Comparison of ENCODE assay signal across 7 cellular contexts in genomic region chr3:197631989-197632388, GRCh38.
DNase-seq lines count a peak whose midpoint lies in the region; ATAC-seq and TF ChIP-seq lines count a peak whose summit lies in the region.
"Not testable (repeated sequence)": the region's sequence is repeated elsewhere in the genome, so short reads cannot be mapped to it uniquely, and the experiment has no call there.

No MANE protein-coding gene starts in this region.

- ATAC-seq in CD4-positive, alpha-beta T cell (ENCODE audit: poor library complexity); activated CD4-positive, alpha-beta T cell treated with anti-CD3 and anti-CD28 coated beads for 36 hours: not testable (repeated sequence)

- not testable (repeated sequence) for H3K27ac ChIP-seq in CD4-positive, alpha-beta T cell (ENCODE audit: low read depth, low read length); H9 (ENCODE audit: insufficient read length, low read depth, low read length); OCI-LY7 (ENCODE audit: low read depth, low read length, poor library complexity, severe bottlenecking); brain microvascular endothelial cell; osteoblast (ENCODE audit: low read depth, low read length)

- H3T11ph ChIP-seq in H9 (ENCODE audit: low read length) = not testable (repeated sequence)

- CTCF ChIA-PET in CD4-positive, alpha-beta T cell (lab: Charles Lee); OCI-LY7 (lab: Charles Lee; ENCODE audit: unreplicated experiment): not testable (repeated sequence)
- CTCF ChIA-PET in activated CD4-positive, alpha-beta T cell treated with anti-CD3 and anti-CD28 coated beads for 36 hours (lab: Charles Lee) = interaction anchor here (1.1 to 1.3 kb wide), 2 partner anchors 16 to 34 kb away, joined by 3 to 9 read pairs; no protein-coding TSS in a partner anchor

- not testable (repeated sequence) for H3K79me2 ChIP-seq in H9 (ENCODE audit: insufficient read depth, low read length); OCI-LY7 (ENCODE audit: insufficient read depth, low read depth, low read length); osteoblast (ENCODE audit: insufficient read depth, low read length)

- not testable (repeated sequence) for H4K91ac ChIP-seq in H9 (ENCODE audit: insufficient read length, low read depth, low read length)

- H3K4ac ChIP-seq in H9 (ENCODE audit: low read depth, low read length) = not testable (repeated sequence)

- not testable (repeated sequence) for H3K27ac Mint-ChIP-seq in CD4-positive, alpha-beta T cell; H9; activated CD4-positive, alpha-beta T cell treated with anti-CD3 and anti-CD28 coated beads for 36 hours; glutamatergic neuron (ENCODE audit: unreplicated experiment)

- H2BK120ac ChIP-seq in H9 (ENCODE audit: low read depth, low read length, poor library complexity, severe bottlenecking) = not testable (repeated sequence)

- not testable (repeated sequence) for H4K20me1 ChIP-seq in H9 (ENCODE audit: control insufficient read depth, insufficient read depth, insufficient read length); OCI-LY7 (ENCODE audit: insufficient read depth, low read length); osteoblast (ENCODE audit: insufficient read depth, low read length)

- H4K5ac ChIP-seq in H9 (ENCODE audit: insufficient read length, low read depth, low read length) = not testable (repeated sequence)

- not testable (repeated sequence) for H2BK15ac ChIP-seq in H9 (ENCODE audit: low read depth, low read length)

- not testable (repeated sequence) for H3K9me3 ChIP-seq in CD4-positive, alpha-beta T cell (ENCODE audit: control insufficient read depth, low read length); H9 (ENCODE audit: control insufficient read depth, low read depth, low read length); OCI-LY7 (ENCODE audit: low read length); osteoblast (ENCODE audit: low read depth, low read length)

- H3K23me2 ChIP-seq in H9 (ENCODE audit: insufficient read length, low read depth, low read length, poor library complexity, severe bottlenecking) = not testable (repeated sequence)

- not testable (repeated sequence) for H3K27me3 Mint-ChIP-seq in CD4-positive, alpha-beta T cell; H9 (ENCODE audit: low read depth); activated CD4-positive, alpha-beta T cell treated with anti-CD3 and anti-CD28 coated beads for 36 hours; glutamatergic neuron (ENCODE audit: unreplicated experiment)

- H2BK5ac ChIP-seq in H9 (ENCODE audit: insufficient read length, low read length) = not testable (repeated sequence)

- DNase-seq in CD4-positive, alpha-beta T cell = peak in 2 of 10 experiments; percentile 6 to 11
- not testable (repeated sequence) for DNase-seq in H9; OCI-LY7 (ENCODE audit: low spot score); brain microvascular endothelial cell; glutamatergic neuron; osteoblast (ENCODE audit: insufficient read length, low spot score, missing footprints)
- DNase-seq in activated CD4-positive, alpha-beta T cell treated with anti-CD3 and anti-CD28 coated beads for 36 hours = peak; percentile 17

- not testable (repeated sequence) for H3K27me3 ChIP-seq in CD4-positive, alpha-beta T cell (ENCODE audit: control insufficient read depth, insufficient read depth, low read length); H9 (ENCODE audit: insufficient read depth, low read length); brain microvascular endothelial cell (replicated peaks); osteoblast (ENCODE audit: insufficient read depth, low read length)

- H3K56ac ChIP-seq in H9 (ENCODE audit: insufficient read length, low read depth, low read length) = not testable (repeated sequence)

- intact Hi-C loops in CD4-positive, alpha-beta T cell (cut with DNase I, micrococcal nuclease) = loop anchor here (1.0 to 2.0 kb wide), 2 partner anchors 33 kb away; no protein-coding TSS in a partner anchor
- intact Hi-C loops in OCI-LY7 (cut with micrococcal nuclease; ENCODE audit: unreplicated experiment) = not testable (repeated sequence)
- intact Hi-C loops in activated CD4-positive, alpha-beta T cell treated with anti-CD3 and anti-CD28 coated beads for 36 hours (cut with DNase I, micrococcal nuclease) = loop anchor here (1.0 to 2.0 kb wide), 2 partner anchors 33 kb away; no protein-coding TSS in a partner anchor

- in situ Hi-C loops in brain microvascular endothelial cell (cut with HindIII; ENCODE audit: low pct_ligation_motif_present, low sequenced_read_pairs) = not testable (repeated sequence)

- peak overlapping the region; percentile 68 for H3K4me3 Mint-ChIP-seq in CD4-positive, alpha-beta T cell
- not testable (repeated sequence) for H3K4me3 Mint-ChIP-seq in H9; activated CD4-positive, alpha-beta T cell treated with anti-CD3 and anti-CD28 coated beads for 36 hours; glutamatergic neuron (ENCODE audit: unreplicated experiment)

- H3K9me3 Mint-ChIP-seq in CD4-positive, alpha-beta T cell; H9; activated CD4-positive, alpha-beta T cell treated with anti-CD3 and anti-CD28 coated beads for 36 hours (ENCODE audit: low read depth); glutamatergic neuron (ENCODE audit: unreplicated experiment): not testable (repeated sequence)

- not testable (repeated sequence) for H4K8ac ChIP-seq in H9 (replicated peaks; ENCODE audit: insufficient read length, low read depth, low read length)

- peak; percentile 33 for TF ChIP-seq CTCF in CD4-positive, alpha-beta T cell (IDR thresholded peaks at IDR 0.05)
- TF ChIP-seq CTCF in H9 (conservative IDR thresholded peaks at IDR 0.05) (peak; percentile 33; the same call in 1 of the 3 replicates), OCI-LY7 (conservative IDR thresholded peaks at IDR 0.05; ENCODE audit: low read length) (peak; percentile 22; the same call in 1 of the 2 replicates), brain microvascular endothelial cell (IDR thresholded peaks at IDR 0.05; ENCODE audit: low read depth, low read length, missing control alignments) (peak; percentile 52), glutamatergic neuron (IDR thresholded peaks at IDR 0.05; ENCODE audit: partially characterized antibody, unreplicated experiment) (peak; percentile 9), osteoblast (IDR thresholded peaks at IDR 0.05; ENCODE audit: extremely low read depth, low read depth, low read length) (peak; percentile 32)

- not testable (repeated sequence) for H3K9me2 ChIP-seq in OCI-LY7 (ENCODE audit: insufficient read depth, low read length)

- not testable (repeated sequence) for BruUV-seq in OCI-LY7 (replicated peaks; lab: Mats Ljungman, UMichigan)

- not testable (repeated sequence) for H3K4me2 ChIP-seq in H9 (ENCODE audit: insufficient read depth, insufficient read length, low read length); OCI-LY7 (ENCODE audit: low read length); osteoblast (ENCODE audit: insufficient read depth, low read length)

- not testable (repeated sequence) for H2AK5ac ChIP-seq in H9 (ENCODE audit: insufficient read length, low read length)

- H3K4me1 Mint-ChIP-seq in CD4-positive, alpha-beta T cell (ENCODE audit: low read depth); H9; activated CD4-positive, alpha-beta T cell treated with anti-CD3 and anti-CD28 coated beads for 36 hours; glutamatergic neuron (ENCODE audit: low read depth, unreplicated experiment): not testable (repeated sequence)

- H3K79me1 ChIP-seq in H9 (ENCODE audit: insufficient read depth, low read depth, low read length, poor library complexity, severe bottlenecking) = not testable (repeated sequence)

- H3K4me3 ChIP-seq in OCI-LY7 (ENCODE audit: low read depth, low read length, poor library complexity, severe bottlenecking); brain microvascular endothelial cell (ENCODE audit: low read depth, low read length); osteoblast (ENCODE audit: insufficient read depth, low read length): not testable (repeated sequence)

- not testable (repeated sequence) for H3K18ac ChIP-seq in H9 (ENCODE audit: insufficient read length, low read depth, low read length)

- not testable (repeated sequence) for H2BK20ac ChIP-seq in H9 (ENCODE audit: low read depth, low read length, poor library complexity, severe bottlenecking)

- not testable (repeated sequence) for H3K9ac ChIP-seq in H9 (ENCODE audit: extremely low read depth, insufficient read length, low read length)

- H3K4me1 ChIP-seq in H9 (ENCODE audit: insufficient read depth, low read length); OCI-LY7 (ENCODE audit: insufficient read depth, low read length, poor library complexity, severe bottlenecking); osteoblast (ENCODE audit: insufficient read depth, low read length): not testable (repeated sequence)

- not testable (repeated sequence) for H3K14ac ChIP-seq in H9 (ENCODE audit: insufficient read depth, low read length)

- WGBS in H9 (ENCODE audit: extremely low coverage, insufficient read length, low lambda C conversion rate) = no CpG with 5 or more reads among the region's 11 CpGs

- not testable (repeated sequence) for H2AFZ ChIP-seq in H9 (ENCODE audit: low read length); OCI-LY7 (ENCODE audit: low read length); osteoblast (ENCODE audit: low read length)

- H2BK12ac ChIP-seq in H9 (ENCODE audit: insufficient read length, low read depth, low read length) = not testable (repeated sequence)

- POLR2A ChIA-PET in CD4-positive, alpha-beta T cell (lab: Charles Lee) = interaction anchor here (1.2 kb wide), 1 partner anchor 33 kb away, joined by 4 read pairs; no protein-coding TSS in a partner anchor
- POLR2A ChIA-PET in OCI-LY7 (lab: Charles Lee) = interaction anchor here (0.6 kb wide), 1 partner anchor 425 kb away, joined by 3 read pairs; no protein-coding TSS in a partner anchor
- POLR2A ChIA-PET in activated CD4-positive, alpha-beta T cell treated with anti-CD3 and anti-CD28 coated beads for 36 hours (lab: Charles Lee) = not testable (repeated sequence)

- H3K36me3 Mint-ChIP-seq in CD4-positive, alpha-beta T cell (ENCODE audit: low read depth); activated CD4-positive, alpha-beta T cell treated with anti-CD3 and anti-CD28 coated beads for 36 hours (ENCODE audit: low read depth); glutamatergic neuron (ENCODE audit: unreplicated experiment): not testable (repeated sequence)
- H3K36me3 Mint-ChIP-seq in H9 (ENCODE audit: insufficient read depth in 1 of 3, low read depth in 3 of 3) = peaks cover 3 to 12% (median 8%) of the 10 kb centered on the region in 3 experiments

- H3K23ac ChIP-seq in H9 (ENCODE audit: insufficient read length, low read depth, low read length) = not testable (repeated sequence)

- not testable (repeated sequence) for H3K36me3 ChIP-seq in OCI-LY7 (ENCODE audit: insufficient read depth, low read length); brain microvascular endothelial cell (replicated peaks); osteoblast (ENCODE audit: insufficient read depth, low read length)
